In genomic region chr7:107563761-107564552, GRCh38 we compare ENCODE assay signal across 8 cellular contexts. TPM values are rescaled to one million over a fixed set of nuclear protein-coding genes. Genes with fewer than 3 reads are reported as not detected.
DNase-seq lines count a peak whose midpoint lies in the region; ATAC-seq and TF ChIP-seq lines count a peak whose summit lies in the region.

Gene COG5 (minus strand): TSS chr7:107563920. CDS start chr7:107563896, 24 bp downstream.
Gene DUS4L (plus strand): TSS chr7:107563971. CDS start chr7:107567071, 3,100 bp downstream.

- H3K27me3 Mint-ChIP-seq in T-helper 2 cell treated with Interferon-gamma antibody and Interleukin-4, amounts not matched to agents 5 μg/mL and 100 μg/mL, for 36 hours (ENCODE audit: low read depth) = no peaks in the 10 kb centered on the region

- H3K9me3 ChIP-seq in right cardiac atrium (ENCODE audit: control insufficient read depth, low read length) = no peaks in the 10 kb centered on the region
- no peaks in the 10 kb centered on the region for H3K9me3 ChIP-seq in vagina

- H3K4me1 ChIP-seq in right cardiac atrium (ENCODE audit: control insufficient read depth, insufficient read depth, low read length) = no peaks in the 10 kb centered on the region
- H3K4me1 ChIP-seq in vagina = peaks cover 52% of the 10 kb centered on the region

- H3K36me3 ChIP-seq in vagina = no peaks in the 10 kb centered on the region

- H3K27me3 ChIP-seq in right cardiac atrium (ENCODE audit: control insufficient read depth, insufficient read depth) (no peaks in the 10 kb centered on the region), vagina (no peaks in the 10 kb centered on the region)

- H3K9me3 Mint-ChIP-seq in T-helper 2 cell treated with Interferon-gamma antibody and Interleukin-4, amounts not matched to agents 5 μg/mL and 100 μg/mL, for 36 hours = no peaks in the 10 kb centered on the region

- TF ChIP-seq CTCF in vagina (IDR thresholded peaks at IDR 0.05) = no peak

- intact Hi-C loops in right cardiac atrium (cut with DNase I) = no loop called here
- intact Hi-C loops in vagina (cut with DNase I) = loop anchor here (2.0 kb wide), 1 partner anchor 17 kb away; the partner anchor contains the start of gene BCAP29

- peak in 1 of 2 donors; percentile 70 for TF ChIP-seq POLR2A in vagina (IDR thresholded peaks at IDR 0.05)

- H3K27ac ChIP-seq in right cardiac atrium (ENCODE audit: low read length) (peak within 1 kb of the TSS; percentile 86), vagina (peak within 1 kb of the TSS; percentile 97)

- peak within 1 kb of the TSS; percentile 90 for H3K27ac Mint-ChIP-seq in T-helper 2 cell treated with Interferon-gamma antibody and Interleukin-4, amounts not matched to agents 5 μg/mL and 100 μg/mL, for 36 hours

- peak within 1 kb of the TSS; percentile 83 for H3K4me3 Mint-ChIP-seq in T-helper 2 cell treated with Interferon-gamma antibody and Interleukin-4, amounts not matched to agents 5 μg/mL and 100 μg/mL, for 36 hours

- WGBS in right cardiac atrium = under 1% methylated on average over 55 of the region's 55 CpGs

- DNase-seq in NCI-H1417 (lab: John Stamatoyannopoulos, UW) (peak; percentile 89 to 94 (median 93)), anterior cingulate cortex (lab: John Stamatoyannopoulos, UW) (peak in 57 of 58 donors; percentile 19 to 89 (median 77)), right cardiac atrium (peak; percentile 83 to 93 (median 93)), renal cortical epithelial cell (ENCODE audit: low read depth) (peak; percentile 45), vagina (ENCODE audit: extremely low spot score in 2 of 2) (no peak)
- peak; percentile 79 for DNase-seq in T-helper 2 cell treated with Interferon-gamma antibody and Interleukin-4, amounts not matched to agents 5 μg/mL and 100 μg/mL, for 36 hours (ENCODE audit: low spot score)

- peak within 1 kb of the TSS; percentile 80 for H3K4me3 ChIP-seq in right cardiac atrium (ENCODE audit: low read length)
- H3K4me3 ChIP-seq in vagina = peak within 1 kb of the TSS; percentile 84 to 97

- peak; percentile 97 for ATAC-seq in GM18498 (IDR thresholded peaks at IDR 0.05; ENCODE audit: unreplicated experiment)
- ATAC-seq in HG02763 (IDR thresholded peaks at IDR 0.05; ENCODE audit: unreplicated experiment) = peak; percentile 95
- ATAC-seq in right cardiac atrium = peak; percentile 96 to 97

- peaks cover 11% of the 10 kb centered on the region for H3K36me3 Mint-ChIP-seq in T-helper 2 cell treated with Interferon-gamma antibody and Interleukin-4, amounts not matched to agents 5 μg/mL and 100 μg/mL, for 36 hours (ENCODE audit: low read depth)

- H3K4me1 Mint-ChIP-seq in T-helper 2 cell treated with Interferon-gamma antibody and Interleukin-4, amounts not matched to agents 5 μg/mL and 100 μg/mL, for 36 hours (ENCODE audit: low read depth) = peaks cover 52% of the 10 kb centered on the region

RNA-seq across cellular contexts. Expression of gene COG5, which starts in this region (rescaled TPM):
- 10 to 100 TPM; 40.6 to 59.2 (median 46.7) TPM for total RNA-seq in right cardiac atrium
- 18.5 TPM for polyA plus RNA-seq in right cardiac atrium
- 30.6 and 55.2 TPM in 2 replicates for total RNA-seq in renal cortical epithelial cell
- 55.2 TPM for total RNA-seq in vagina

RNA-seq across cellular contexts. Expression of gene DUS4L, which starts in this region (rescaled TPM):
- total RNA-seq in right cardiac atrium (1 to 10 TPM; 6.8 to 8.4 (median 7.9) TPM), renal cortical epithelial cell (11.3 and 12.8 TPM in 2 replicates), vagina (1.5 TPM)
- polyA plus RNA-seq in right cardiac atrium = 6.1 TPM

Comparison
In these comparisons a context has a peak if more than half of its experiments do, and no peak if none do; other contexts are left out.
1. DNase-seq: peak in NCI-H1417 (3 of 3), T-helper 2 cell treated with Interferon-gamma antibody and Interleukin-4, amounts not matched to agents 5 μg/mL and 100 μg/mL, for 36 hours (single experiment), anterior cingulate cortex (57 of 58), right cardiac atrium (3 of 3) and renal cortical epithelial cell (single experiment); none in vagina (0 of 2).
2. Peak in every context shown above with its lines, with median percentiles within 50 percentile points of each other: ATAC-seq.